11 cellular contexts compared by ENCODE assay signal in the genomic region with DNA sequence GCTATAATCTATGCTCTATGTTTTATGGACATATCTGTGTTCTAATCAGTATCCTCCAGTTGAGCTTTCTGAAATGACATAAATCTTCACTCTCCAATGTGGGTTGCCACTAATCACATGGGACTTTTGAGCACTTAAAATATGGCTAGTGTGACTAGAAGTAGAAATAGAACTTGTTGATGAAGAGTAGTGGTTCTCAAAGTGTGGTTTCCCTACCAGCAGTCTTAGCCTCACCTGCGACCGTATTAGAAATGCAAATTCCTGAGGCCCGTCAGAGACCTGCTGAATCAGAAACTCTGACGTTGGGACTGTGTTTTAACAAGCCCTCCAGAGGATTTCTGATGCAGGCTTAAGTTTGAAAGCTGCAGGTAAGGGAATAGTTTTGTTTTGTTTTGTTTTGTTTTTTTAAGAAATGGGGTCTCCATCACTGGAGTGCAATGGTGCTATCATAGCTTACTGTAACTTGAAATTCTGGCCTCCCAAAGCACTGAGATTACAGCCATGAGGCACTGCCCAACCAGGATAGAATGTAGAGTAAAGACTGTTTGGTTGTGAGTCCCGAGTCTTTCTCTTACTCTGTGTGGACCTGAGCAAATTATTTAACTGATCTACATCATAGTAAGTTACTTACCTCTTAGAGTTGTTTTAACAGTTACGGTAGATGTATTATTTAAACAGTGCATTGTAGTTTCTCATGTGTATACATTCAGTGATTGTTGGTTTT. TPM values are rescaled to one million over a fixed set of nuclear protein-coding genes. Genes with fewer than 3 reads are reported as not detected.
A peak's percentile ranks its signal among the peaks of the same experiment; 100 is the strongest.
DNase-seq lines count a peak whose midpoint lies in the region; ATAC-seq and TF ChIP-seq lines count a peak whose summit lies in the region.
"Had no signal": no experiment of that assay in that cellular context is flagged by ENCODE, and none has a peak within 500 bp of the region (broad histone marks: within the 10 kb centered on the region; RNA-seq: fewer than 3 reads in every experiment).

No MANE protein-coding gene starts in this region.

- in situ Hi-C loops in GM13976 (cut with MboI; ENCODE audit: low sequenced_read_pairs, unreplicated experiment) = no loop called here

- ATAC-seq in GM19463 (IDR thresholded peaks at IDR 0.05; ENCODE audit: unreplicated experiment) = peak; percentile 98
- ATAC-seq in HG02870 (IDR thresholded peaks at IDR 0.05; ENCODE audit: unreplicated experiment) = peak; percentile 98
- ATAC-seq in HG03521 (IDR thresholded peaks at IDR 0.05; ENCODE audit: unreplicated experiment) = peak; percentile 95
- ATAC-seq in left colon = no peak

- DNase-seq in GM13976 (ENCODE audit: low spot score) (peak; percentile 32), DMS153 (lab: John Stamatoyannopoulos, UW) (no peak), AML-193 (lab: John Stamatoyannopoulos, UW) (no peak), left colon (no peak), NK-92 (lab: John Stamatoyannopoulos, UW; ENCODE audit: unreplicated experiment) (no peak)
- DNase-seq: erythroblast, NCI-H1105 treated with DMSO at 0.1 percent for 48 hours, spleen had no signal

- TF ChIP-seq CTCF in GM13976 (IDR thresholded peaks at IDR 0.05; ENCODE audit: borderline replicate concordance, control extremely low read depth, extremely low read depth, insufficient read depth, missing control alignments) = no peak

- intact Hi-C loops in left colon (cut with DNase I, micrococcal nuclease) = no loop called here

RNA-seq across cellular contexts. Expression of gene GLRX2, which starts 21.7 kb away (rescaled TPM):
- total RNA-seq in left colon = 10 to 100 TPM; 19.5 to 25.3 TPM

RNA-seq across cellular contexts. Expression of gene RO60, which starts 24.1 kb away (rescaled TPM):
- total RNA-seq in left colon = 10 to 100 TPM; 36.4 to 47.2 TPM

RNA-seq across cellular contexts. Expression of gene UCHL5, which starts 24.4 kb away (rescaled TPM):
- total RNA-seq in left colon = 10 to 100 TPM; 27.5 to 28.2 TPM

RNA-seq across cellular contexts. Expression of gene CDC73, which starts 38.3 kb away (rescaled TPM):
- 10 to 100 TPM; 44.8 to 46.2 TPM for total RNA-seq in left colon
